ENCODE assay signal across 22 cellular contexts in genomic region chr3:144746631-144747030, GRCh38.
"Had no signal": no experiment of that assay in that cellular context is flagged by ENCODE, and none has a peak within 500 bp of the region (broad histone marks: within the 10 kb centered on the region; RNA-seq: fewer than 3 reads in every experiment).

No MANE protein-coding gene starts in this region.

- H3K9me3 Mint-ChIP-seq: activated naive CD8-positive, alpha-beta T cell treated with anti-CD3 and anti-CD28 coated beads, Interleukin-2, amount 10 ng/mL, durations not matched to agents 7 days and 5 days; T-helper 1 cell treated with Interleukin-12 subunit alpha and Interleukin-12 subunit beta and Interleukin-4 antibody, amounts not matched to agents 30 μg/mL and 1 μg/mL, for 36 hours had no signal

- H3K27me3 Mint-ChIP-seq: activated naive CD8-positive, alpha-beta T cell treated with anti-CD3 and anti-CD28 coated beads, Interleukin-2, amount 10 ng/mL, durations not matched to agents 7 days and 5 days had no signal

- H3K4me2 ChIP-seq: KMS-11 had no signal

- H3K4me3 Mint-ChIP-seq: activated CD8-positive, alpha-beta T cell treated with anti-CD3 and anti-CD28 coated beads, Interleukin-2, amount 10 ng/mL, durations not matched to agents 7 days and 5 days; activated naive CD8-positive, alpha-beta T cell treated with anti-CD3 and anti-CD28 coated beads, Interleukin-2, amount 10 ng/mL, durations not matched to agents 7 days and 5 days; brain; T-helper 1 cell treated with Interleukin-12 subunit alpha and Interleukin-12 subunit beta and Interleukin-4 antibody, amounts not matched to agents 30 μg/mL and 1 μg/mL, for 36 hours had no signal

- DNase-seq: activated CD4-positive, alpha-beta T cell treated with anti-CD3 and anti-CD28 coated beads for 48 hours; activated CD4-positive, alpha-beta T cell treated with anti-CD3 and anti-CD28 coated beads, Interleukin-2, amount 50 U/mL, for 4 hours; activated CD8-positive, alpha-beta memory T cell treated with anti-CD3 and anti-CD28 coated beads, Interleukin-2, amount 50 U/mL, for 48 hours; activated CD8-positive, alpha-beta T cell treated with anti-CD3 and anti-CD28 coated beads, Interleukin-2, amount 10 ng/mL, durations not matched to agents 7 days and 5 days; activated naive CD4-positive, alpha-beta T cell treated with anti-CD3 and anti-CD28 coated beads, Interleukin-2, amount 50 U/mL, for 16 hours; activated naive CD8-positive, alpha-beta T cell treated with anti-CD3 and anti-CD28 coated beads, Interleukin-2, amount 10 ng/mL, durations not matched to agents 7 days and 5 days; activated T-cell treated with anti-CD3 and anti-CD28 coated beads, Interleukin-2, amount 50 U/mL, for 1 hour; amygdala; caudate nucleus; NCI-H1092; NCI-H1417; NCI-H1930; NCI-H2171; NCI-H2227 treated with DMSO at 0.1 percent for 48 hours; NCI-H446 treated with DMSO at 0.1 percent for 48 hours; NCI-H69; PC-3; SHP77 treated with DMSO at 0.1 percent for 48 hours had no signal

- H3K9ac ChIP-seq: KMS-11 had no signal

- ATAC-seq: activated CD4-positive, CD25-positive, alpha-beta regulatory T cell treated with anti-CD3 and anti-CD28 coated beads, Interleukin-2, amount 50 U/mL, for 24 hours; activated CD8-positive, alpha-beta T cell treated with anti-CD3 and anti-CD28 coated beads, Interleukin-2, amount 10 ng/mL, durations not matched to agents 7 days and 5 days; PC-3 had no signal

- H3K4me1 Mint-ChIP-seq: activated naive CD8-positive, alpha-beta T cell treated with anti-CD3 and anti-CD28 coated beads, Interleukin-2, amount 10 ng/mL, durations not matched to agents 7 days and 5 days had no signal

- H3K27ac ChIP-seq: KMS-11 had no signal

- H3K27ac Mint-ChIP-seq: activated CD8-positive, alpha-beta T cell treated with anti-CD3 and anti-CD28 coated beads, Interleukin-2, amount 10 ng/mL, durations not matched to agents 7 days and 5 days; activated naive CD8-positive, alpha-beta T cell treated with anti-CD3 and anti-CD28 coated beads, Interleukin-2, amount 10 ng/mL, durations not matched to agents 7 days and 5 days; brain; T-helper 1 cell treated with Interleukin-12 subunit alpha and Interleukin-12 subunit beta and Interleukin-4 antibody, amounts not matched to agents 30 μg/mL and 1 μg/mL, for 36 hours had no signal

- H3K36me3 Mint-ChIP-seq: activated naive CD8-positive, alpha-beta T cell treated with anti-CD3 and anti-CD28 coated beads, Interleukin-2, amount 10 ng/mL, durations not matched to agents 7 days and 5 days; brain had no signal
